ENCODE assay signal across 8 cellular contexts in genomic region chr2:138504546-138505239, GRCh38. TPM values are rescaled to one million over a fixed set of nuclear protein-coding genes. Genes with fewer than 3 reads are reported as not detected.
DNase-seq lines count a peak whose midpoint lies in the region; ATAC-seq and TF ChIP-seq lines count a peak whose summit lies in the region.

No MANE protein-coding gene starts in this region.

- H3K4me3 ChIP-seq in GM08714 (ENCODE audit: low read length) (peak overlapping the region; percentile 95; the same call in 1 of the 2 replicates), iPS-20b (ENCODE audit: low read length) (peak overlapping the region; percentile 100)

- H3K27me3 ChIP-seq in iPS-20b (ENCODE audit: insufficient read depth, low read length) = no peaks in the 10 kb centered on the region

- H3K9me3 ChIP-seq in iPS-20b (ENCODE audit: insufficient read depth, low read depth, low read length) = no peaks in the 10 kb centered on the region

- no peak overlapping the region for H3K9ac ChIP-seq in iPS-20b (ENCODE audit: low read depth, low read length)

- H3K36me3 ChIP-seq in iPS-20b (ENCODE audit: insufficient read depth, low read depth, low read length) = no peaks in the 10 kb centered on the region

- peaks cover 24% of the 10 kb centered on the region for H3K4me1 ChIP-seq in iPS-20b (ENCODE audit: insufficient read depth, low read length)

- no peak for TF ChIP-seq CTCF in omental fat pad (IDR thresholded peaks at IDR 0.05)

- H3K27ac ChIP-seq in iPS-20b (ENCODE audit: low read length) = no peak overlapping the region

- ATAC-seq in GM21619 (IDR thresholded peaks at IDR 0.05; ENCODE audit: unreplicated experiment) = peak; percentile 30
- ATAC-seq in omental fat pad (ENCODE audit: low FRiP score) = no peak

- DNase-seq in MV-4-11 (lab: John Stamatoyannopoulos, UW) = peak; percentile 92
- no peak for DNase-seq in NCI-H2029 treated with DMSO at 0.1 percent for 48 hours (lab: John Stamatoyannopoulos, UW)
- DNase-seq in NCI-H82 (lab: John Stamatoyannopoulos, UW) = no peak
- DNase-seq in stimulated activated CD4-positive, alpha-beta T cell treated with anti-CD3 and anti-CD28 coated beads, Interleukin-4, amount 100 ng/mL, for 4 hours = no peak
- no peak for DNase-seq in omental fat pad (ENCODE audit: low spot score)

RNA-seq across cellular contexts. Expression of gene SPOPL, which starts 3.1 kb away (rescaled TPM):
- total RNA-seq in omental fat pad = 10 to 100 TPM; 19.5 to 34.5 (median 25.4) TPM
